In the genomic region with DNA sequence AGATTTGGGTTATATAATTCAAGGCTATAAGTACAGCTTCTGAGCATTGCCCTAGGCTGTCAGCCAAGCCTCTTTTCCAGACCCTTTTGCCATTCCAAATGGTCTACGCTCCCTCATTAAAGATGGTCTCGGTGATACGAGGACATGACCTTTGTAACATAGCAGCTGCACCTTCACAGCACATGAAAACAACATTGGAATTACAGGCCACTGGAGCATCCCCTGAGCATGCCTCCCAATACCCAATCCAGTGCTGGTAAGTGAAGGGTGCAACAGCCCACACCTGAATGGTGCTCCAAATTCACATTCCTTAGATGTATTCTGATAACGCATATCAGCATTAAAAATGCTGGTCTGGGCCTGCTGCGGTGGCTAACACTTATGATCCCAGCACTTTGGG, we compare ENCODE assay signal across 2 cellular contexts.
TF ChIP-seq lines count a peak whose summit lies in the region.

No MANE protein-coding gene starts in this region.

TF ChIP-seq in HCT116, 20 proteins besides CTCF, POLR2A, EP300 and RAD21 (continued from another document):
- TF ChIP-seq ELF1 (IDR thresholded peaks at IDR 0.05; ENCODE audit: borderline replicate concordance, low read depth) (no peak), FOSL1 (IDR thresholded peaks at IDR 0.05; ENCODE audit: low read depth) (no peak), SP1 (IDR thresholded peaks at IDR 0.05; ENCODE audit: low read depth) (no peak), YY1 (IDR thresholded peaks at IDR 0.05; ENCODE audit: extremely low read depth, insufficient replicate concordance, low read depth, low read length) (no peak), SRF (IDR thresholded peaks at IDR 0.05; ENCODE audit: low read depth) (no peak), SIN3A (IDR thresholded peaks at IDR 0.05; ENCODE audit: low read depth) (no peak), JUND (IDR thresholded peaks at IDR 0.05) (no peak), ZFX (IDR thresholded peaks at IDR 0.05) (no peak), TCF7L2 (IDR thresholded peaks at IDR 0.05; ENCODE audit: borderline replicate concordance, extremely low read depth, insufficient read depth, insufficient read length) (no peak)
- TF ChIP-seq, protein P1, sequence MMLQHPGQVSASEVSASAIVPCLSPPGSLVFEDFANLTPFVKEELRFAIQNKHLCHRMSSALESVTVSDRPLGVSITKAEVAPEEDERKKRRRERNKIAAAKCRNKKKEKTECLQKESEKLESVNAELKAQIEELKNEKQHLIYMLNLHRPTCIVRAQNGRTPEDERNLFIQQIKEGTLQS (IDR thresholded peaks at IDR 0.05), result no peak
- TF ChIP-seq, protein P2, sequence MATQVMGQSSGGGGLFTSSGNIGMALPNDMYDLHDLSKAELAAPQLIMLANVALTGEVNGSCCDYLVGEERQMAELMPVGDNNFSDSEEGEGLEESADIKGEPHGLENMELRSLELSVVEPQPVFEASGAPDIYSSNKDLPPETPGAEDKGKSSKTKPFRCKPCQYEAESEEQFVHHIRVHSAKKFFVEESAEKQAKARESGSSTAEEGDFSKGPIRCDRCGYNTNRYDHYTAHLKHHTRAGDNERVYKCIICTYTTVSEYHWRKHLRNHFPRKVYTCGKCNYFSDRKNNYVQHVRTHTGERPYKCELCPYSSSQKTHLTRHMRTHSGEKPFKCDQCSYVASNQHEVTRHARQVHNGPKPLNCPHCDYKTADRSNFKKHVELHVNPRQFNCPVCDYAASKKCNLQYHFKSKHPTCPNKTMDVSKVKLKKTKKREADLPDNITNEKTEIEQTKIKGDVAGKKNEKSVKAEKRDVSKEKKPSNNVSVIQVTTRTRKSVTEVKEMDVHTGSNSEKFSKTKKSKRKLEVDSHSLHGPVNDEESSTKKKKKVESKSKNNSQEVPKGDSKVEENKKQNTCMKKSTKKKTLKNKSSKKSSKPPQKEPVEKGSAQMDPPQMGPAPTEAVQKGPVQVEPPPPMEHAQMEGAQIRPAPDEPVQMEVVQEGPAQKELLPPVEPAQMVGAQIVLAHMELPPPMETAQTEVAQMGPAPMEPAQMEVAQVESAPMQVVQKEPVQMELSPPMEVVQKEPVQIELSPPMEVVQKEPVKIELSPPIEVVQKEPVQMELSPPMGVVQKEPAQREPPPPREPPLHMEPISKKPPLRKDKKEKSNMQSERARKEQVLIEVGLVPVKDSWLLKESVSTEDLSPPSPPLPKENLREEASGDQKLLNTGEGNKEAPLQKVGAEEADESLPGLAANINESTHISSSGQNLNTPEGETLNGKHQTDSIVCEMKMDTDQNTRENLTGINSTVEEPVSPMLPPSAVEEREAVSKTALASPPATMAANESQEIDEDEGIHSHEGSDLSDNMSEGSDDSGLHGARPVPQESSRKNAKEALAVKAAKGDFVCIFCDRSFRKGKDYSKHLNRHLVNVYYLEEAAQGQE (IDR thresholded peaks at IDR 0.05; ENCODE audit: low read depth), result no peak
- TF ChIP-seq, protein P3, sequence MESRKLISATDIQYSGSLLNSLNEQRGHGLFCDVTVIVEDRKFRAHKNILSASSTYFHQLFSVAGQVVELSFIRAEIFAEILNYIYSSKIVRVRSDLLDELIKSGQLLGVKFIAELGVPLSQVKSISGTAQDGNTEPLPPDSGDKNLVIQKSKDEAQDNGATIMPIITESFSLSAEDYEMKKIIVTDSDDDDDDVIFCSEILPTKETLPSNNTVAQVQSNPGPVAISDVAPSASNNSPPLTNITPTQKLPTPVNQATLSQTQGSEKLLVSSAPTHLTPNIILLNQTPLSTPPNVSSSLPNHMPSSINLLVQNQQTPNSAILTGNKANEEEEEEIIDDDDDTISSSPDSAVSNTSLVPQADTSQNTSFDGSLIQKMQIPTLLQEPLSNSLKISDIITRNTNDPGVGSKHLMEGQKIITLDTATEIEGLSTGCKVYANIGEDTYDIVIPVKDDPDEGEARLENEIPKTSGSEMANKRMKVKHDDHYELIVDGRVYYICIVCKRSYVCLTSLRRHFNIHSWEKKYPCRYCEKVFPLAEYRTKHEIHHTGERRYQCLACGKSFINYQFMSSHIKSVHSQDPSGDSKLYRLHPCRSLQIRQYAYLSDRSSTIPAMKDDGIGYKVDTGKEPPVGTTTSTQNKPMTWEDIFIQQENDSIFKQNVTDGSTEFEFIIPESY (IDR thresholded peaks at IDR 0.05; ENCODE audit: extremely low read depth, insufficient replicate concordance, low read length), result no peak

TF ChIP-seq in WTC11, 78 proteins besides CTCF, POLR2A, EP300 and RAD21:
- TF ChIP-seq, protein P4, sequence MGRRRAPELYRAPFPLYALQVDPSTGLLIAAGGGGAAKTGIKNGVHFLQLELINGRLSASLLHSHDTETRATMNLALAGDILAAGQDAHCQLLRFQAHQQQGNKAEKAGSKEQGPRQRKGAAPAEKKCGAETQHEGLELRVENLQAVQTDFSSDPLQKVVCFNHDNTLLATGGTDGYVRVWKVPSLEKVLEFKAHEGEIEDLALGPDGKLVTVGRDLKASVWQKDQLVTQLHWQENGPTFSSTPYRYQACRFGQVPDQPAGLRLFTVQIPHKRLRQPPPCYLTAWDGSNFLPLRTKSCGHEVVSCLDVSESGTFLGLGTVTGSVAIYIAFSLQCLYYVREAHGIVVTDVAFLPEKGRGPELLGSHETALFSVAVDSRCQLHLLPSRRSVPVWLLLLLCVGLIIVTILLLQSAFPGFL (CRISPR knock-in tag; IDR thresholded peaks at IDR 0.05; ENCODE audit: borderline replicate concordance), result no peak
- TF ChIP-seq ZNF138 (CRISPR knock-in tag; conservative IDR thresholded peaks at IDR 0.05) (no peak), GRHL2 (CRISPR knock-in tag; IDR thresholded peaks at IDR 0.05; ENCODE audit: insufficient replicate concordance, severe bottlenecking) (no peak), SOX15 (CRISPR knock-in tag; IDR thresholded peaks at IDR 0.05) (no peak), NR2C2 (CRISPR knock-in tag; IDR thresholded peaks at IDR 0.05) (no peak), SMAD3 (CRISPR knock-in tag; IDR thresholded peaks at IDR 0.05; ENCODE audit: borderline replicate concordance) (no peak), NR1H2 (CRISPR knock-in tag; IDR thresholded peaks at IDR 0.05) (no peak), MYBL2 (CRISPR knock-in tag; IDR thresholded peaks at IDR 0.05) (no peak)
- TF ChIP-seq, protein P5, sequence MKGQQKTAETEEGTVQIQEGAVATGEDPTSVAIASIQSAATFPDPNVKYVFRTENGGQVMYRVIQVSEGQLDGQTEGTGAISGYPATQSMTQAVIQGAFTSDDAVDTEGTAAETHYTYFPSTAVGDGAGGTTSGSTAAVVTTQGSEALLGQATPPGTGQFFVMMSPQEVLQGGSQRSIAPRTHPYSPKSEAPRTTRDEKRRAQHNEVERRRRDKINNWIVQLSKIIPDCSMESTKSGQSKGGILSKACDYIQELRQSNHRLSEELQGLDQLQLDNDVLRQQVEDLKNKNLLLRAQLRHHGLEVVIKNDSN (CRISPR knock-in tag; IDR thresholded peaks at IDR 0.05), result no peak
- TF ChIP-seq, protein P6, sequence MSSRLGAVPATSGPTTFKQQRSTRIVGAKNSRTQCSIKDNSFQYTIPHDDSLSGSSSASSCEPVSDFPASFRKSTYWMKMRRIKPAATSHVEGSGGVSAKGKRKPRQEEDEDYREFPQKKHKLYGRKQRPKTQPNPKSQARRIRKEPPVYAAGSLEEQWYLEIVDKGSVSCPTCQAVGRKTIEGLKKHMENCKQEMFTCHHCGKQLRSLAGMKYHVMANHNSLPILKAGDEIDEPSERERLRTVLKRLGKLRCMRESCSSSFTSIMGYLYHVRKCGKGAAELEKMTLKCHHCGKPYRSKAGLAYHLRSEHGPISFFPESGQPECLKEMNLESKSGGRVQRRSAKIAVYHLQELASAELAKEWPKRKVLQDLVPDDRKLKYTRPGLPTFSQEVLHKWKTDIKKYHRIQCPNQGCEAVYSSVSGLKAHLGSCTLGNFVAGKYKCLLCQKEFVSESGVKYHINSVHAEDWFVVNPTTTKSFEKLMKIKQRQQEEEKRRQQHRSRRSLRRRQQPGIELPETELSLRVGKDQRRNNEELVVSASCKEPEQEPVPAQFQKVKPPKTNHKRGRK (CRISPR knock-in tag; IDR thresholded peaks at IDR 0.05; ENCODE audit: borderline replicate concordance), result no peak
